10 cellular contexts compared by ENCODE assay signal in genomic region chr16:56588781-56589140, GRCh38. TPM values are rescaled to one million over a fixed set of nuclear protein-coding genes. Genes with fewer than 3 reads are reported as not detected.
DNase-seq lines count a peak whose midpoint lies in the region; ATAC-seq and TF ChIP-seq lines count a peak whose summit lies in the region.
"Had no signal": no experiment of that assay in that cellular context is flagged by ENCODE, and none has a peak within 500 bp of the region (broad histone marks: within the 10 kb centered on the region; RNA-seq: fewer than 3 reads in every experiment).

No MANE protein-coding gene starts in this region.

- H3K27me3 ChIP-seq in heart right ventricle: peaks cover 11 to 52% (median 34%) of the 10 kb centered on the region in 7 donors
- H3K27me3 ChIP-seq in MG63: peaks cover 2% of the 10 kb centered on the region; the same call in 1 of the 2 replicates

- ATAC-seq in heart right ventricle (no peak), natural killer cell (no peak), GM18519 (IDR thresholded peaks at IDR 0.05; ENCODE audit: low FRiP score, unreplicated experiment) (no peak), HG02973 (IDR thresholded peaks at IDR 0.05; ENCODE audit: unreplicated experiment) (no peak)

- H3K36me3 ChIP-seq in heart right ventricle (no peaks in the 10 kb centered on the region), urinary bladder (ENCODE audit: insufficient read depth) (no peaks in the 10 kb centered on the region), MG63 (no peaks in the 10 kb centered on the region)

- H3K27ac Mint-ChIP-seq in natural killer cell: no peak overlapping the region

- H3K4me3 ChIP-seq in heart right ventricle (peak overlapping the region; percentile 7 to 53 (median 46)), coronary artery (peak overlapping the region; percentile 75), urinary bladder (ENCODE audit: low read depth, low read length) (peak overlapping the region; percentile 48), MG63 (no peak overlapping the region)

- peaks cover 40 to 41% of the 10 kb centered on the region in 2 donors for H3K27me3 Mint-ChIP-seq in natural killer cell (ENCODE audit: low read depth in 2 of 2)

- H3K4me1 ChIP-seq in heart right ventricle (peaks cover 3 to 11% (median 8%) of the 10 kb centered on the region in 9 donors), urinary bladder (ENCODE audit: insufficient read depth) (peaks cover 2% of the 10 kb centered on the region)

- H3K27ac ChIP-seq in heart right ventricle (no peak overlapping the region), coronary artery (no peak overlapping the region), urinary bladder (ENCODE audit: low read depth) (no peak overlapping the region)

- no peaks in the 10 kb centered on the region for H3K36me3 Mint-ChIP-seq in natural killer cell

- TF ChIP-seq CTCF in heart right ventricle (IDR thresholded peaks at IDR 0.05) (no peak), coronary artery (IDR thresholded peaks at IDR 0.05) (no peak), natural killer cell (IDR thresholded peaks at IDR 0.05) (no peak)

- no peaks in the 10 kb centered on the region for H3K9me3 Mint-ChIP-seq in natural killer cell

- no peak for DNase-seq in heart right ventricle
- DNase-seq in cardiac septum (ENCODE audit: low spot score): no peak
- no peak for DNase-seq in coronary artery (ENCODE audit: low spot score)
- DNase-seq in natural killer cell: no peak
- no peak for DNase-seq in MG63
- DNase-seq: amniotic stem cell had no signal

- WGBS in heart right ventricle, 2 donors: 31 to 38% methylated on average over 9 of the region's 9 CpGs
- WGBS in urinary bladder: 42% methylated on average over 9 of the region's 9 CpGs

- H3K9me3 ChIP-seq in heart right ventricle (no peaks in the 10 kb centered on the region), MG63 (no peaks in the 10 kb centered on the region)

- peaks cover 0 to 14% of the 10 kb centered on the region in 2 donors for H3K4me1 Mint-ChIP-seq in natural killer cell

- intact Hi-C loops in heart right ventricle (cut with DNase I) (no loop called here), cardiac septum (cut with DNase I) (no loop called here), natural killer cell (cut with micrococcal nuclease) (no loop called here)

- H3K4me3 Mint-ChIP-seq in natural killer cell: peak overlapping the region; percentile 41

RNA-seq across cellular contexts. Expression of gene MT3, which starts 0.6 kb away (rescaled TPM):
- total RNA-seq in heart right ventricle (10 to 100 TPM in 1 of 10 donors, 1 to 10 TPM in 9; 1.9 to 11.6 (median 4.1) TPM), cardiac septum (3.0 TPM), natural killer cell (not detected), urinary bladder (1.1 TPM)
- polyA plus RNA-seq in heart right ventricle (10 to 100 TPM in 1 of 2 donors, 1 to 10 TPM in 1; 4.4 to 29.8 TPM), urinary bladder (8.7 TPM)
- not detected in 2 replicates for total RNA-seq in MG63 (2014; rRNA removed; shearing (Covaris generic); ENCODE audit: low replicate concordance)
- total RNA-seq: SK-MEL-5 had no signal

RNA-seq across cellular contexts. Expression of gene MT2A, which starts 19.6 kb away (rescaled TPM):
- total RNA-seq in heart right ventricle (100 to 1,000 TPM in 6 of 10 donors, 10 to 100 TPM in 4; 88.8 to 354 (median 109) TPM), cardiac septum (108 TPM), natural killer cell (10 to 100 TPM; 33.0 to 81.5 (median 70.6) TPM), urinary bladder (8.2 TPM)
- polyA plus RNA-seq in heart right ventricle (100 to 1,000 TPM; 195 to 231 TPM), urinary bladder (890 TPM)
- 115 and 538 TPM in 2 replicates for total RNA-seq in MG63 (2014; rRNA removed; shearing (Covaris generic); ENCODE audit: low replicate concordance)

RNA-seq across cellular contexts. Expression of gene MT4, which starts 23.9 kb away (rescaled TPM):
- total RNA-seq in heart right ventricle: not detected
- polyA plus RNA-seq in heart right ventricle: not detected
- not detected for total RNA-seq in cardiac septum
- not detected for total RNA-seq in natural killer cell
- total RNA-seq in urinary bladder: not detected
- not detected for polyA plus RNA-seq in urinary bladder
- total RNA-seq in MG63 (2014; rRNA removed; shearing (Covaris generic); ENCODE audit: low replicate concordance): not detected in 2 replicates
- total RNA-seq: SK-MEL-5 had no signal

RNA-seq across cellular contexts. Expression of gene MT1E, which starts 36.8 kb away (rescaled TPM):
- total RNA-seq in heart right ventricle: 100 to 1,000 TPM in 5 of 10 donors, 10 to 100 TPM in 5; 83.3 to 164 (median 97.0) TPM
- 100 to 1,000 TPM in 1 of 2 donors, 10 to 100 TPM in 1; 31.9 to 268 TPM for polyA plus RNA-seq in heart right ventricle
- 36.1 TPM for total RNA-seq in cardiac septum
- total RNA-seq in natural killer cell: 1 to 10 TPM in 1 of 3 donors, under 1 TPM in 1, not detected in 1; 0.40 to 3.2 TPM
- 14.7 TPM for total RNA-seq in urinary bladder
- polyA plus RNA-seq in urinary bladder: 189 TPM
- 49.5 and 203 TPM in 2 replicates for total RNA-seq in MG63 (2014; rRNA removed; shearing (Covaris generic); ENCODE audit: low replicate concordance)
- total RNA-seq: SK-MEL-5 had no signal

RNA-seq across cellular contexts. Expression of gene MT1M, which starts 43.7 kb away (rescaled TPM):
- total RNA-seq in heart right ventricle (10 to 100 TPM in 1 of 10 donors, 1 to 10 TPM in 5, under 1 TPM in 4; 0.75 to 24.3 (median 1.7) TPM), cardiac septum (1.1 TPM), natural killer cell (not detected), urinary bladder (0.48 TPM)
- polyA plus RNA-seq in heart right ventricle (10 to 100 TPM; 11.9 to 25.4 TPM), urinary bladder (182 TPM)
- total RNA-seq in MG63 (2014; rRNA removed; shearing (Covaris generic); ENCODE audit: low replicate concordance): 5.2 and 26.7 TPM in 2 replicates
- total RNA-seq: SK-MEL-5 had no signal
